In the genomic region with DNA sequence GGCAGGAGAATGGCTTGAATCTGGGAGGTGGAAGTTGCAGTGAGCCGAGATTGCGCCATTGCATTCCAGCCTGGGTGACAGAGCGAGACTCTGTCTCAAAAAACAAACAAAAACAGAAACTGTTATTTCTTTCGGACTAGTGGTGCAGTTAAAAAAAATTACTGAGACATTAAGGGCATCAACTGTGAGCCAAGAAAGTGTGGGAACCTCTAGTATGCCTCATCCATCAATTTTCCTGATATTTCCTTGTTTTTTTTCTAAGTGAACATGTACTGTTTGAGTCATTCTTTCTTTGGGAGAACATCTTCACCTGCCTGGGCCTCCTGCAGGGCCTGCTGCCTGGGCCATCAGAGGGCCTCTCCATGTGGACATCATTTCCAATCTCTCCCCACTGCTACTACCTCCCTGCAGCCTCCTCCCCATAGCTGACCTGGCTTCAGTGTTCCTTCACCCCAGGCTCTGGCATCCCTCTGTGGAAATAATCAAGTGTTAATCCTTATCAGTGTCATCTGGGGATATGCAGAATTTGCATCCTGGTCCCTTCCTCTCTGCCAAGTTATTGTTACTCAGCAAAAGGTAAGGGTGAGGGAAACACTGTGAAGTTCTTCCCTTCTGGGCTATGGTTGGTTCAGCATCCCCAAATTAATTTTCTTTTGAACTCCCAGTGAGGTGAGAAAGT, we compare ENCODE assay signal across 2 cellular contexts.
TF ChIP-seq lines count a peak whose summit lies in the region.

No MANE protein-coding gene starts in this region.

TF ChIP-seq in GM23338, 12 proteins besides CTCF, POLR2A, EP300 and RAD21 (continues in another document):
- TF ChIP-seq ETS1 (IDR thresholded peaks at IDR 0.05), result no peak
- TF ChIP-seq CREB1 (CRISPR knock-in tag; IDR thresholded peaks at IDR 0.05; ENCODE audit: low read depth), result no peak
- TF ChIP-seq, protein P1, sequence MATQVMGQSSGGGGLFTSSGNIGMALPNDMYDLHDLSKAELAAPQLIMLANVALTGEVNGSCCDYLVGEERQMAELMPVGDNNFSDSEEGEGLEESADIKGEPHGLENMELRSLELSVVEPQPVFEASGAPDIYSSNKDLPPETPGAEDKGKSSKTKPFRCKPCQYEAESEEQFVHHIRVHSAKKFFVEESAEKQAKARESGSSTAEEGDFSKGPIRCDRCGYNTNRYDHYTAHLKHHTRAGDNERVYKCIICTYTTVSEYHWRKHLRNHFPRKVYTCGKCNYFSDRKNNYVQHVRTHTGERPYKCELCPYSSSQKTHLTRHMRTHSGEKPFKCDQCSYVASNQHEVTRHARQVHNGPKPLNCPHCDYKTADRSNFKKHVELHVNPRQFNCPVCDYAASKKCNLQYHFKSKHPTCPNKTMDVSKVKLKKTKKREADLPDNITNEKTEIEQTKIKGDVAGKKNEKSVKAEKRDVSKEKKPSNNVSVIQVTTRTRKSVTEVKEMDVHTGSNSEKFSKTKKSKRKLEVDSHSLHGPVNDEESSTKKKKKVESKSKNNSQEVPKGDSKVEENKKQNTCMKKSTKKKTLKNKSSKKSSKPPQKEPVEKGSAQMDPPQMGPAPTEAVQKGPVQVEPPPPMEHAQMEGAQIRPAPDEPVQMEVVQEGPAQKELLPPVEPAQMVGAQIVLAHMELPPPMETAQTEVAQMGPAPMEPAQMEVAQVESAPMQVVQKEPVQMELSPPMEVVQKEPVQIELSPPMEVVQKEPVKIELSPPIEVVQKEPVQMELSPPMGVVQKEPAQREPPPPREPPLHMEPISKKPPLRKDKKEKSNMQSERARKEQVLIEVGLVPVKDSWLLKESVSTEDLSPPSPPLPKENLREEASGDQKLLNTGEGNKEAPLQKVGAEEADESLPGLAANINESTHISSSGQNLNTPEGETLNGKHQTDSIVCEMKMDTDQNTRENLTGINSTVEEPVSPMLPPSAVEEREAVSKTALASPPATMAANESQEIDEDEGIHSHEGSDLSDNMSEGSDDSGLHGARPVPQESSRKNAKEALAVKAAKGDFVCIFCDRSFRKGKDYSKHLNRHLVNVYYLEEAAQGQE (IDR thresholded peaks at IDR 0.05; ENCODE audit: unreplicated experiment), result no peak
- TF ChIP-seq EZH2 (IDR thresholded peaks at IDR 0.05; ENCODE audit: low read depth, unreplicated experiment), result no peak
- no peak for TF ChIP-seq POLR2AphosphoS5 (IDR thresholded peaks at IDR 0.05; ENCODE audit: low read depth)
- no peak for TF ChIP-seq ZNF331 (CRISPR knock-in tag; IDR thresholded peaks at IDR 0.05; ENCODE audit: low read depth)
- no peak for TF ChIP-seq JUNB (IDR thresholded peaks at IDR 0.05; ENCODE audit: unreplicated experiment)
- no peak for TF ChIP-seq ZNF462 (CRISPR knock-in tag; IDR thresholded peaks at IDR 0.05)

TF ChIP-seq in WTC11, 78 proteins besides CTCF, POLR2A, EP300 and RAD21:
- TF ChIP-seq GTF2I (CRISPR knock-in tag; conservative IDR thresholded peaks at IDR 0.05) (no peak), GABPB1 (CRISPR knock-in tag; IDR thresholded peaks at IDR 0.05) (0 out of 2 replicates have a peak, but pooled peaks have one; percentile 17)
